In the genomic region with DNA sequence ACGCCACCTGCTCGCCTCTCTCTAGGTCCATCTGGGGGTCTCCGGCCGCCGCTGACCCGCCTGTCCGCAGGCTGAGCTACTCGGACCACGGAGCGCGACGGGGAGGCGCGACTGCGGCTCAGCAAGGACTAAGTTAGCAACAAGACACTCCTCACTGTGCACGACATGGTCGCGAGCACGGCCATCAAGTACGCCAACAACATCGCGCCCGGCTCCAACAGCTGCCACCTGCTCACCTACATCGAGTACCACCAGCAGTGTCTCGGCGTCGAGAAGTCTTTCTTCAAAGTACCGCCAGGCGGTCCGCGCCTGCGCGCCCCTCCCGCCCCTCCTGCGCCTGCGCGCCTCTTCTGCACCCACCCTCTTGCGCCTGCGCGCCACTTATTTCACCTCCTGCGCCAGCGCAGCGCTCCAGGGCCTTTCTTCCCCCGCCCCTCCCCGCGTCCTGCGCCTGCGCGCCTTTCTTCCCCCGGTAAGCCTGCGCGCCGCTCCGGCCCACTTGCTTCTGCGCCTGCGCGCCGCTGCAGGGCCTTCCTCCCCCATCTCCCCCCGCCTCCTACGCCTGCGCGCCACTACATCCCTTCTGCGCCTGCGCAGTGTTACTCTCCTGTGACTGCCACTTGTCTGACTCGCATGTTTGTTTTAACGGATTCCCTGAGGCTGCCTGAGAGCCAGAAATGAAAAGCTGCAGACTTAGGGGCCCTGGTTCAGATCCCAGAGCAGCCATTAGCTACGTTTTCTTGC, we compare ENCODE assay signal across 1 cellular context.
TF ChIP-seq lines count a peak whose summit lies in the region.

No MANE protein-coding gene starts in this region.

TF ChIP-seq in WTC11, 78 proteins besides CTCF, POLR2A, EP300 and RAD21 (continued from another document):
- TF ChIP-seq, protein P1, sequence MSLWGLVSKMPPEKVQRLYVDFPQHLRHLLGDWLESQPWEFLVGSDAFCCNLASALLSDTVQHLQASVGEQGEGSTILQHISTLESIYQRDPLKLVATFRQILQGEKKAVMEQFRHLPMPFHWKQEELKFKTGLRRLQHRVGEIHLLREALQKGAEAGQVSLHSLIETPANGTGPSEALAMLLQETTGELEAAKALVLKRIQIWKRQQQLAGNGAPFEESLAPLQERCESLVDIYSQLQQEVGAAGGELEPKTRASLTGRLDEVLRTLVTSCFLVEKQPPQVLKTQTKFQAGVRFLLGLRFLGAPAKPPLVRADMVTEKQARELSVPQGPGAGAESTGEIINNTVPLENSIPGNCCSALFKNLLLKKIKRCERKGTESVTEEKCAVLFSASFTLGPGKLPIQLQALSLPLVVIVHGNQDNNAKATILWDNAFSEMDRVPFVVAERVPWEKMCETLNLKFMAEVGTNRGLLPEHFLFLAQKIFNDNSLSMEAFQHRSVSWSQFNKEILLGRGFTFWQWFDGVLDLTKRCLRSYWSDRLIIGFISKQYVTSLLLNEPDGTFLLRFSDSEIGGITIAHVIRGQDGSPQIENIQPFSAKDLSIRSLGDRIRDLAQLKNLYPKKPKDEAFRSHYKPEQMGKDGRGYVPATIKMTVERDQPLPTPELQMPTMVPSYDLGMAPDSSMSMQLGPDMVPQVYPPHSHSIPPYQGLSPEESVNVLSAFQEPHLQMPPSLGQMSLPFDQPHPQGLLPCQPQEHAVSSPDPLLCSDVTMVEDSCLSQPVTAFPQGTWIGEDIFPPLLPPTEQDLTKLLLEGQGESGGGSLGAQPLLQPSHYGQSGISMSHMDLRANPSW (CRISPR knock-in tag; conservative IDR thresholded peaks at IDR 0.05; ENCODE audit: low read depth): no peak
- peak; percentile 72; the same call in 1 of the 2 replicates for TF ChIP-seq JUN (CRISPR knock-in tag; IDR thresholded peaks at IDR 0.05)
- TF ChIP-seq, protein P2, sequence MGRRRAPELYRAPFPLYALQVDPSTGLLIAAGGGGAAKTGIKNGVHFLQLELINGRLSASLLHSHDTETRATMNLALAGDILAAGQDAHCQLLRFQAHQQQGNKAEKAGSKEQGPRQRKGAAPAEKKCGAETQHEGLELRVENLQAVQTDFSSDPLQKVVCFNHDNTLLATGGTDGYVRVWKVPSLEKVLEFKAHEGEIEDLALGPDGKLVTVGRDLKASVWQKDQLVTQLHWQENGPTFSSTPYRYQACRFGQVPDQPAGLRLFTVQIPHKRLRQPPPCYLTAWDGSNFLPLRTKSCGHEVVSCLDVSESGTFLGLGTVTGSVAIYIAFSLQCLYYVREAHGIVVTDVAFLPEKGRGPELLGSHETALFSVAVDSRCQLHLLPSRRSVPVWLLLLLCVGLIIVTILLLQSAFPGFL (CRISPR knock-in tag; IDR thresholded peaks at IDR 0.05; ENCODE audit: borderline replicate concordance): no peak
- no peak for TF ChIP-seq ZNF416 (CRISPR knock-in tag; IDR thresholded peaks at IDR 0.05)
